14 cellular contexts compared by ENCODE assay signal in genomic region chr6:111798281-111798725, GRCh38.
DNase-seq lines count a peak whose midpoint lies in the region; ATAC-seq lines count a peak whose summit lies in the region.
"Had no signal": no experiment of that assay in that cellular context is flagged by ENCODE, and none has a peak within 500 bp of the region (broad histone marks: within the 10 kb centered on the region; RNA-seq: fewer than 3 reads in every experiment).

No MANE protein-coding gene starts in this region.

- intact Hi-C loops in Right ventricle myocardium superior (cut with DNase I), result no loop called here

- no peak for DNase-seq in activated naive CD4-positive, alpha-beta T cell treated with anti-CD3 and anti-CD28 coated beads, Interleukin-2, amount 50 U/mL, for 16 hours
- DNase-seq in T-cell, result no peak
- no peak for DNase-seq in immature natural killer cell
- no peak for DNase-seq in SHP77 treated with DMSO at 0.1 percent for 48 hours (lab: John Stamatoyannopoulos, UW)
- DNase-seq in COLO668 (lab: John Stamatoyannopoulos, UW; ENCODE audit: unreplicated experiment), result no peak
- DNase-seq in Right ventricle myocardium superior, result no peak
- DNase-seq in stimulated activated naive CD4-positive, alpha-beta T cell (lab: John Stamatoyannopoulos, UW), result no peak
- DNase-seq: activated effector memory CD4-positive, alpha-beta T cell treated with Interleukin-2 at 50 U/mL for 16 hours; body of pancreas; lower lobe of right lung; naive thymus-derived CD8-positive, alpha-beta T cell; NCI-H1694 had no signal

- H3K9me3 Mint-ChIP-seq in activated naive CD4-positive, alpha-beta T cell treated with anti-CD3 and anti-CD28 coated beads, Interleukin-2, amount 50 U/mL, for 24 hours, result no peaks in the 10 kb centered on the region
- H3K9me3 Mint-ChIP-seq in T-cell (no peaks in the 10 kb centered on the region), immature natural killer cell (no peaks in the 10 kb centered on the region)
- H3K9me3 Mint-ChIP-seq: naive thymus-derived CD8-positive, alpha-beta T cell; T-helper 2 cell treated with Interferon-gamma antibody and Interleukin-4, amounts not matched to agents 5 μg/mL and 100 μg/mL, for 36 hours had no signal

- CTCF ChIA-PET in T-cell (lab: Charles Lee), result interaction anchor here in 1 of 2 donors (1.2 kb wide), 1 partner anchor 29 kb away, joined by 3 read pairs; no protein-coding TSS in a partner anchor

- ATAC-seq in T-cell (replicated peaks in 1 of 4), result no peak
- no peak for ATAC-seq in Right ventricle myocardium superior (ENCODE audit: poor library complexity)
- ATAC-seq: body of pancreas; lower lobe of right lung; naive thymus-derived CD8-positive, alpha-beta T cell had no signal

- H3K27me3 Mint-ChIP-seq in activated naive CD4-positive, alpha-beta T cell treated with anti-CD3 and anti-CD28 coated beads, Interleukin-2, amount 50 U/mL, for 24 hours, result no peaks in the 10 kb centered on the region
- no peaks in the 10 kb centered on the region for H3K27me3 Mint-ChIP-seq in T-cell
- peaks cover 8 to 18% (median 17%) of the 10 kb centered on the region in 3 donors for H3K27me3 Mint-ChIP-seq in immature natural killer cell (ENCODE audit: low read depth in 3 of 3)
- H3K27me3 Mint-ChIP-seq: naive thymus-derived CD8-positive, alpha-beta T cell had no signal

- no peak overlapping the region for H3K4me3 Mint-ChIP-seq in activated naive CD4-positive, alpha-beta T cell treated with anti-CD3 and anti-CD28 coated beads, Interleukin-2, amount 50 U/mL, for 24 hours
- no peak overlapping the region for H3K4me3 Mint-ChIP-seq in T-cell
- peak overlapping the region in 1 of 5 donors; percentile 5 for H3K4me3 Mint-ChIP-seq in immature natural killer cell
- H3K4me3 Mint-ChIP-seq: naive thymus-derived CD8-positive, alpha-beta T cell; T-helper 2 cell treated with Interferon-gamma antibody and Interleukin-4, amounts not matched to agents 5 μg/mL and 100 μg/mL, for 36 hours had no signal

- H3K4me1 Mint-ChIP-seq in activated naive CD4-positive, alpha-beta T cell treated with anti-CD3 and anti-CD28 coated beads, Interleukin-2, amount 50 U/mL, for 24 hours, result peaks cover 96% of the 10 kb centered on the region
- peaks cover 50 to 89% (median 84%) of the 10 kb centered on the region in 3 donors for H3K4me1 Mint-ChIP-seq in T-cell
- peaks cover 53 to 89% of the 10 kb centered on the region in 2 donors for H3K4me1 Mint-ChIP-seq in immature natural killer cell

- peaks cover 50% of the 10 kb centered on the region for H3K36me3 Mint-ChIP-seq in activated naive CD4-positive, alpha-beta T cell treated with anti-CD3 and anti-CD28 coated beads, Interleukin-2, amount 50 U/mL, for 24 hours
- H3K36me3 Mint-ChIP-seq in T-cell (peaks cover 36% of the 10 kb centered on the region), immature natural killer cell (peaks cover 0 to 19% (median 14%) of the 10 kb centered on the region in 3 donors)

- POLR2A ChIA-PET in T-cell (lab: Charles Lee), result interaction anchor here in 1 of 2 donors (0.7 kb wide), 1 partner anchor 68 kb away, joined by 11 read pairs; no protein-coding TSS in a partner anchor

- peak overlapping the region; percentile 92 for H3K27ac Mint-ChIP-seq in activated naive CD4-positive, alpha-beta T cell treated with anti-CD3 and anti-CD28 coated beads, Interleukin-2, amount 50 U/mL, for 24 hours
- peak overlapping the region; percentile 58 to 66 for H3K27ac Mint-ChIP-seq in T-cell
- H3K27ac Mint-ChIP-seq in immature natural killer cell, result peak overlapping the region; percentile 35 to 96 (median 71)
- H3K27ac Mint-ChIP-seq: T-helper 2 cell treated with Interferon-gamma antibody and Interleukin-4, amounts not matched to agents 5 μg/mL and 100 μg/mL, for 36 hours had no signal
